ENCODE assay signal across 8 cellular contexts in genomic region chr19:2050349-2050990, GRCh38. TPM values are rescaled to one million over a fixed set of nuclear protein-coding genes. Genes with fewer than 3 reads are reported as not detected.
DNase-seq lines count a peak whose midpoint lies in the region; ATAC-seq and TF ChIP-seq lines count a peak whose summit lies in the region.

No MANE protein-coding gene starts in this region.

- H3K36me3 ChIP-seq in BJ (ENCODE audit: control insufficient read depth, insufficient read depth, low read length), result peaks cover 17% of the 10 kb centered on the region
- H3K36me3 ChIP-seq in ectodermal cell (ENCODE audit: control insufficient read depth, insufficient read depth, low read length), result peaks cover 2% of the 10 kb centered on the region

- H3K4me3 Mint-ChIP-seq in naive B cell, result peak overlapping the region; percentile 85 to 96 (median 92)

- CTCF ChIA-PET in BJ (lab: Yijun Ruan, JAX), result no interaction called here

- H3K27me3 ChIP-seq in BJ (ENCODE audit: control insufficient read depth, insufficient read depth, low read length), result no peaks in the 10 kb centered on the region
- no peaks in the 10 kb centered on the region for H3K27me3 ChIP-seq in ectodermal cell (ENCODE audit: control insufficient read depth, insufficient read depth, low read length, poor library complexity, severe bottlenecking)

- peaks cover 23% of the 10 kb centered on the region for H3K4me1 ChIP-seq in ectodermal cell (ENCODE audit: control insufficient read depth, insufficient read depth, low read length)

- 0% methylated on average over 49 of the region's 49 CpGs for WGBS in ectodermal cell, 2 experiments

- peak overlapping the region; percentile 96 to 99 (median 98) for H3K27ac Mint-ChIP-seq in naive B cell

- H3K27me3 Mint-ChIP-seq in naive B cell, result no peaks in the 10 kb centered on the region

- H3K4me1 Mint-ChIP-seq in naive B cell, result peaks cover 32 to 57% (median 54%) of the 10 kb centered on the region in 3 donors

- no peaks in the 10 kb centered on the region for H3K36me3 Mint-ChIP-seq in naive B cell

- H3K9me3 ChIP-seq in ectodermal cell (ENCODE audit: control insufficient read depth, low read length), result no peaks in the 10 kb centered on the region

- DNase-seq in BJ (ENCODE audit: low read depth), result no peak
- DNase-seq in NAMALWA (ENCODE audit: low spot score), result peak; percentile 53
- DNase-seq in naive B cell, result no peak
- no peak for DNase-seq in SKM-1 treated with dmso at 0.1 percent for 144 hours (lab: John Stamatoyannopoulos, UW; ENCODE audit: unreplicated experiment)
- no peak for DNase-seq in GM20000 (ENCODE audit: low spot score)
- DNase-seq in NCI-H1694 (lab: John Stamatoyannopoulos, UW), result no peak

- no peaks in the 10 kb centered on the region for H3K9me3 Mint-ChIP-seq in naive B cell

- TF ChIP-seq CTCF in BJ (IDR thresholded peaks at IDR 0.05; ENCODE audit: insufficient read depth, low read depth, low read length) (no peak), GM20000 (IDR thresholded peaks at IDR 0.05; ENCODE audit: extremely low read depth, missing control alignments) (no peak)

- H3K4me3 ChIP-seq in BJ (ENCODE audit: low read depth, low read length) (peak overlapping the region; percentile 93), ectodermal cell (ENCODE audit: insufficient read depth, low read depth, low read length) (peak overlapping the region; percentile 78)

- POLR2A ChIA-PET in BJ (lab: Charles Lee), result no interaction called here

- ATAC-seq in GM21515 (IDR thresholded peaks at IDR 0.05; ENCODE audit: unreplicated experiment) (peak; percentile 3), naive B cell (ENCODE audit: low read depth in 2 of 2) (peak in 1 of 2 donors; percentile 2)

- H3K27ac ChIP-seq in ectodermal cell (ENCODE audit: insufficient read depth, low read depth, low read length, poor library complexity, severe bottlenecking), result no peak overlapping the region

RNA-seq across cellular contexts. Expression of gene MKNK2, which starts 0.6 kb away (rescaled TPM):
- polyA plus RNA-seq in BJ (2011; rRNA removed) (71.9 and 108 TPM in 2 replicates), naive B cell (ENCODE audit: low read depth in 6 of 6) (100 to 1,000 TPM in 1 of 6 donors, 10 to 100 TPM in 5; 51.1 to 102 (median 57.1) TPM)
- 93.7 and 119 TPM in 2 replicates for polyA minus RNA-seq in BJ (2011; rRNA and poly(A)+ RNA removed)
- 140 TPM for polyA plus RNA-seq in ectodermal cell (2013, experiment 1 of 4)
- 134 TPM for polyA plus RNA-seq in ectodermal cell (2013, experiment 2 of 4)
- 108 TPM for polyA plus RNA-seq in ectodermal cell (2013, experiment 3 of 4)
- 109 TPM for polyA plus RNA-seq in ectodermal cell (2013, experiment 4 of 4)

RNA-seq across cellular contexts. Expression of gene BTBD2, which starts 35.0 kb away (rescaled TPM):
- polyA plus RNA-seq in BJ (2011; rRNA removed) (22.3 and 39.3 TPM in 2 replicates), naive B cell (ENCODE audit: low read depth in 6 of 6) (1 to 10 TPM; 1.7 to 9.2 (median 4.8) TPM)
- 28.2 and 37.7 TPM in 2 replicates for polyA minus RNA-seq in BJ (2011; rRNA and poly(A)+ RNA removed)
- polyA plus RNA-seq in ectodermal cell (2013, experiment 1 of 4), result 146 TPM
- 144 TPM for polyA plus RNA-seq in ectodermal cell (2013, experiment 2 of 4)
- 130 TPM for polyA plus RNA-seq in ectodermal cell (2013, experiment 3 of 4)
- 138 TPM for polyA plus RNA-seq in ectodermal cell (2013, experiment 4 of 4)

RNA-seq across cellular contexts. Expression of gene MOB3A, which starts 45.7 kb away (rescaled TPM):
- polyA plus RNA-seq in BJ (2011; rRNA removed) (34.5 and 50.5 TPM in 2 replicates), naive B cell (ENCODE audit: low read depth in 6 of 6) (100 to 1,000 TPM in 1 of 6 donors, 10 to 100 TPM in 5; 52.2 to 106 (median 75.1) TPM)
- 56.1 and 73.3 TPM in 2 replicates for polyA minus RNA-seq in BJ (2011; rRNA and poly(A)+ RNA removed)
- 21.5 TPM for polyA plus RNA-seq in ectodermal cell (2013, experiment 1 of 4)
- polyA plus RNA-seq in ectodermal cell (2013, experiment 2 of 4), result 23.6 TPM
- 12.7 TPM for polyA plus RNA-seq in ectodermal cell (2013, experiment 3 of 4)
- polyA plus RNA-seq in ectodermal cell (2013, experiment 4 of 4), result 14.2 TPM

RNA-seq across cellular contexts. Expression of gene IZUMO4, which starts 46.2 kb away (rescaled TPM):
- polyA plus RNA-seq in BJ (2011; rRNA removed), result 0.76 and 1.3 TPM in 2 replicates
- polyA minus RNA-seq in BJ (2011; rRNA and poly(A)+ RNA removed), result 0.24 TPM in 1 of 2 replicates, not detected in the other
- 3.4 TPM for polyA plus RNA-seq in ectodermal cell (2013, experiment 1 of 4)
- polyA plus RNA-seq in ectodermal cell (2013, experiment 2 of 4), result 3.9 TPM
- 2.7 TPM for polyA plus RNA-seq in ectodermal cell (2013, experiment 3 of 4)
- polyA plus RNA-seq in ectodermal cell (2013, experiment 4 of 4), result 3.1 TPM
- 1 to 10 TPM in 1 of 6 donors, under 1 TPM in 5; 0.48 to 1.2 (median 0.85) TPM for polyA plus RNA-seq in naive B cell (ENCODE audit: low read depth in 6 of 6)
